In genomic region chr10:11898372-11899066, GRCh38 we compare ENCODE assay signal across 1 cellular context.
TF ChIP-seq lines count a peak whose summit lies in the region.

No MANE protein-coding gene starts in this region.

TF ChIP-seq in HepG2, 621 proteins besides CTCF, POLR2A, EP300 and RAD21 (continued from another document and continues in another):
- TF ChIP-seq ATF6 (CRISPR knock-in tag; conservative IDR thresholded peaks at IDR 0.05), result no peak
- 0 out of 2 replicates have a peak, but pooled peaks have one; percentile 48 for TF ChIP-seq KDM5B (CRISPR knock-in tag; IDR thresholded peaks at IDR 0.05; ENCODE audit: borderline replicate concordance)
- no peak for TF ChIP-seq LRRFIP1 (CRISPR knock-in tag; conservative IDR thresholded peaks at IDR 0.05)
- TF ChIP-seq HNF4A (CRISPR knock-in tag; IDR thresholded peaks at IDR 0.05), result peak; percentile 47
- TF ChIP-seq KDM6A (CRISPR knock-in tag; IDR thresholded peaks at IDR 0.05; ENCODE audit: low read depth), result no peak
- 0 out of 2 replicates have a peak, but pooled peaks have one; percentile 25 for TF ChIP-seq ZNF598 (CRISPR knock-in tag; IDR thresholded peaks at IDR 0.05; ENCODE audit: borderline replicate concordance)
- no peak for TF ChIP-seq AHR (CRISPR knock-in tag; IDR thresholded peaks at IDR 0.05)
- TF ChIP-seq ZNF292 (CRISPR knock-in tag; IDR thresholded peaks at IDR 0.05; ENCODE audit: borderline replicate concordance, low read depth), result no peak
- TF ChIP-seq HDAC2 (CRISPR knock-in tag; IDR thresholded peaks at IDR 0.05), result peak; percentile 35; the same call in 1 of the 2 replicates
- TF ChIP-seq ZNF281 (CRISPR knock-in tag; IDR thresholded peaks at IDR 0.05; ENCODE audit: borderline replicate concordance), result no peak
- TF ChIP-seq ZNF550 (CRISPR knock-in tag; IDR thresholded peaks at IDR 0.05; ENCODE audit: borderline replicate concordance), result no peak
- 0 out of 2 replicates have a peak, but pooled peaks have one; percentile 30 for TF ChIP-seq MEIS2 (CRISPR knock-in tag; IDR thresholded peaks at IDR 0.05)
- 0 out of 2 replicates have a peak, but pooled peaks have one; percentile 27 for TF ChIP-seq ZNF256 (CRISPR knock-in tag; conservative IDR thresholded peaks at IDR 0.05)
- TF ChIP-seq NR2F6 (IDR thresholded peaks at IDR 0.05), result 0 out of 2 replicates have a peak, but pooled peaks have one; percentile 43
- peak; percentile 62 for TF ChIP-seq NR2F6 (CRISPR knock-in tag; IDR thresholded peaks at IDR 0.05)
- peak; percentile 60; the same call in 1 of the 2 replicates for TF ChIP-seq SOX5 (CRISPR knock-in tag; IDR thresholded peaks at IDR 0.05; ENCODE audit: borderline replicate concordance)
- no peak for TF ChIP-seq ESRRA (CRISPR knock-in tag; IDR thresholded peaks at IDR 0.05; ENCODE audit: low read depth)
- TF ChIP-seq SNAI1 (CRISPR knock-in tag; IDR thresholded peaks at IDR 0.05; ENCODE audit: borderline replicate concordance), result no peak
- no peak for TF ChIP-seq GABPA (IDR thresholded peaks at IDR 0.05; ENCODE audit: low read depth, low read length)
- peak; percentile 52; the same call in 1 of the 2 replicates for TF ChIP-seq GABPA (CRISPR knock-in tag; IDR thresholded peaks at IDR 0.05; ENCODE audit: low read depth)
- 0 out of 2 replicates have a peak, but pooled peaks have one; percentile 27 for TF ChIP-seq AHDC1 (CRISPR knock-in tag; IDR thresholded peaks at IDR 0.05; ENCODE audit: borderline replicate concordance)
- TF ChIP-seq ELF3 (CRISPR knock-in tag; IDR thresholded peaks at IDR 0.05), result peak; percentile 15; the same call in 1 of the 2 replicates
- no peak for TF ChIP-seq HNF1A (IDR thresholded peaks at IDR 0.05; ENCODE audit: low read depth)
- TF ChIP-seq HNF1A (CRISPR knock-in tag; IDR thresholded peaks at IDR 0.05; ENCODE audit: borderline replicate concordance), result 0 out of 2 replicates have a peak, but pooled peaks have one; percentile 5
- TF ChIP-seq GATAD2A (CRISPR knock-in tag; IDR thresholded peaks at IDR 0.05), result peak; percentile 53
- peak; percentile 94 for TF ChIP-seq ATF2 (CRISPR knock-in tag; IDR thresholded peaks at IDR 0.05)
- peak; percentile 75 for TF ChIP-seq FOSL2 (CRISPR knock-in tag; IDR thresholded peaks at IDR 0.05)
- no peak for TF ChIP-seq ATF5 (CRISPR knock-in tag; IDR thresholded peaks at IDR 0.05; ENCODE audit: low read depth)
- TF ChIP-seq ZBTB21 (CRISPR knock-in tag; IDR thresholded peaks at IDR 0.05), result peak; percentile 50; the same call in 1 of the 2 replicates
- no peak for TF ChIP-seq MED13 (CRISPR knock-in tag; IDR thresholded peaks at IDR 0.05)
- TF ChIP-seq HIC2 (CRISPR knock-in tag; IDR thresholded peaks at IDR 0.05; ENCODE audit: low read depth), result peak; percentile 49; the same call in 1 of the 2 replicates
- TF ChIP-seq JUND (CRISPR knock-in tag; IDR thresholded peaks at IDR 0.05), result peak; percentile 58; the same call in 1 of the 2 replicates
- no peak for TF ChIP-seq ZNF556 (CRISPR knock-in tag; IDR thresholded peaks at IDR 0.05; ENCODE audit: borderline replicate concordance)
- peak; percentile 5; the same call in 1 of the 2 replicates for TF ChIP-seq TCF7 (IDR thresholded peaks at IDR 0.05; ENCODE audit: low read depth)
- TF ChIP-seq JUN (CRISPR knock-in tag; IDR thresholded peaks at IDR 0.05), result peak; percentile 93
- peak; percentile 66 for TF ChIP-seq SALL1 (CRISPR knock-in tag; IDR thresholded peaks at IDR 0.05)
- peak; percentile 55; the same call in 1 of the 2 replicates for TF ChIP-seq MED1 (CRISPR knock-in tag; IDR thresholded peaks at IDR 0.05)
- peak; percentile 36; the same call in 1 of the 2 replicates for TF ChIP-seq CREB1 (IDR thresholded peaks at IDR 0.05)
- TF ChIP-seq CREB1 (CRISPR knock-in tag; IDR thresholded peaks at IDR 0.05), result no peak; the same call in 1 of the 2 replicates
